ENCODE assay signal across 23 cellular contexts in the genomic region with DNA sequence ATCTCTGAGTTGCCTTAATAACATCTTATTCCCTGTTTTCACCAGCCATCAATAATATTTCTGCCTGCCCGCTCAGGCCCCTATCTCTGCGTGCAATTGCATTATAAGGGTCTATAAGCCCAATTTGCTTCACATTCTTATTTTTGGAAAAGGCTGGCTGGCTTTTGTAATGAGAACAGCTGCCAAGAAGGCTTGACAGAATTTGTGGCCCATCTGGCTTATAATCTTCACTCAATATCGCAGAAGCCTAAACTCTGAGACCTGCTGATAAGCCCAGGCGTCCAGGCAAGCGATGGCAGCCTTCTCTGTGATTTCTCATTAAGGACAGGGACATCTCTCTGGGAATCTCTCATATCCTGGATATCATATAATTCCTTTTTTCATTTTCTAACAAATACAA.
"Had no signal": no experiment of that assay in that cellular context is flagged by ENCODE, and none has a peak within 500 bp of the region (broad histone marks: within the 10 kb centered on the region; RNA-seq: fewer than 3 reads in every experiment).

No MANE protein-coding gene starts in this region.

- DNase-seq: activated CD4-positive, alpha-beta memory T cell treated with anti-CD3 and anti-CD28 coated beads, Interleukin-2, amount 10 ng/mL, durations not matched to agents 7 days and 5 days; activated CD4-positive, alpha-beta T cell treated with anti-CD3 and anti-CD28 coated beads, Interleukin-2, amount 50 U/mL, for 1 hour; activated CD4-positive, CD25-positive, alpha-beta regulatory T cell; activated gamma-delta T cell; activated naive CD4-positive, alpha-beta T cell treated with anti-CD3 and anti-CD28 coated beads for 36 hours; activated T-cell treated with anti-CD3 and anti-CD28 coated beads for 4 hours; activated T-cell treated with anti-CD3 and anti-CD28 coated beads, Interleukin-2, amount 50 U/mL, for 48 hours; brain microvascular endothelial cell; cerebellar nuclear complex; Karpas-422; MM.1S; NCI-H1105; NCI-H1436 treated with DMSO at 0.1 percent for 48 hours; NCI-H1930; NCI-H526 treated with DMSO at 0.1 percent for 48 hours; PC-3; SHP77; T-helper 1 cell had no signal

- ATAC-seq: activated T-helper 17 cell treated with anti-CD3 and anti-CD28 coated beads, Interleukin-2, amount 50 U/mL, for 72 hours; K562; PC-3 had no signal

- H3K36me3 ChIP-seq: brain microvascular endothelial cell, cardiac muscle cell, SJSA1 had no signal

- H3K27me3 ChIP-seq: brain microvascular endothelial cell, cardiac muscle cell, SJSA1 had no signal

- H3K9me3 ChIP-seq: SJSA1 had no signal

- H3K4me1 ChIP-seq: SJSA1 had no signal

- H3K27ac ChIP-seq: brain microvascular endothelial cell, cardiac muscle cell, SJSA1, VCaP had no signal

- H3K4me3 ChIP-seq: cardiac muscle cell, K562, SJSA1 had no signal
